Comparison of ENCODE assay signal across 8 cellular contexts in the genomic region with DNA sequence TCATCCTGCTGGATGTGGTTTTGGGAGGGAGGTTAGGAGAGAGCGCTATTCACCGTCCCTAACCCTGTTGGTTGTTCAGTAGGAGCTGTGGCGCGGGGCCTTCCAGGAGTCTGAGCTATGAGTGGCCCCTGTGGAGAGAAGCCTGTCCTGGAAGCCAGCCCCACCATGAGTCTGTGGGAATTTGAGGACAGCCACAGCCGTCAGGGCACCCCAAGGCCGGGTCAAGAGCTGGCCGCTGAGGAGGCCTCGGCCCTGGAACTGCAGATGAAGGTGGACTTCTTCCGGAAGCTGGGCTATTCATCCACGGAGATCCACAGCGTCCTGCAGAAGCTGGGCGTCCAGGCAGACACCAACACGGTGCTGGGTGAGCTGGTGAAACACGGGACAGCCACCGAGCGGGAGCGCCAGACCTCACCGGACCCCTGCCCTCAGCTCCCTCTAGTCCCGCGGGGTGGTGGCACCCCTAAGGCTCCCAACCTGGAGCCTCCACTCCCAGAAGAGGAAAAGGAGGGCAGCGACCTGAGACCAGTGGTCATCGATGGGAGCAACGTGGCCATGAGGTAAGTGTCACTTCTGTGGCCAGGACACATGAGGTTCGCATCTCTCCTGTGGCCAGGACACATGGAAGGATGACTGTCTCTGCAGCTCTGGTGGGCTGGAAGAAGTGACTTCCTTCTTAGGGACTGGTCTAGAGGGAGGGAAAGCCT. TPM values are rescaled to one million over a fixed set of nuclear protein-coding genes. Genes with fewer than 3 reads are reported as not detected.
A peak's percentile ranks its signal among the peaks of the same experiment; 100 is the strongest.
DNase-seq lines count a peak whose midpoint lies in the region; ATAC-seq and TF ChIP-seq lines count a peak whose summit lies in the region.

No MANE protein-coding gene starts in this region.

- TF ChIP-seq CTCF in GM12875 (IDR thresholded peaks at IDR 0.05; ENCODE audit: borderline replicate concordance, insufficient read depth, low read depth, low read length) (no peak), esophagus squamous epithelium (IDR thresholded peaks at IDR 0.05) (no peak), prostate gland (IDR thresholded peaks at IDR 0.05) (no peak), GM13977 (IDR thresholded peaks at IDR 0.05; ENCODE audit: extremely low read depth, insufficient read depth, missing control alignments) (no peak)

- ATAC-seq in GM21381 (IDR thresholded peaks at IDR 0.05; ENCODE audit: unreplicated experiment), result no peak

- H3K9me3 ChIP-seq in esophagus squamous epithelium (no peaks in the 10 kb centered on the region), prostate gland (no peaks in the 10 kb centered on the region)

- H3K27ac Mint-ChIP-seq in T-helper 1 cell treated with Interleukin-12 subunit alpha and Interleukin-12 subunit beta and Interleukin-4 antibody, amounts not matched to agents 30 μg/mL and 1 μg/mL, for 36 hours, result peak overlapping the region; percentile 97

- no peaks in the 10 kb centered on the region for H3K27me3 Mint-ChIP-seq in T-helper 1 cell treated with Interleukin-12 subunit alpha and Interleukin-12 subunit beta and Interleukin-4 antibody, amounts not matched to agents 30 μg/mL and 1 μg/mL, for 36 hours (ENCODE audit: low read depth)

- DNase-seq in esophagus squamous epithelium (lab: John Stamatoyannopoulos, UW) (no peak), prostate gland (ENCODE audit: low spot score) (no peak), NCI-H2081 treated with DMSO at 0.1 percent for 48 hours (lab: John Stamatoyannopoulos, UW) (no peak), GM13977 (ENCODE audit: low spot score) (no peak), HuH-7.5 (ENCODE audit: low spot score) (no peak)

- 57% methylated on average over 3 of the region's 24 CpGs; no CpG with 5 or more reads in 1 of the 2 donors for WGBS in esophagus squamous epithelium, 2 donors
- 77% methylated on average over 24 of the region's 24 CpGs for WGBS in prostate gland

- in situ Hi-C loops in GM13977 (cut with MboI; ENCODE audit: low pct_unique_long_range_greater_than_20kb, low sequenced_read_pairs, unreplicated experiment), result no loop called here

- peaks cover 70 to 93% (median 79%) of the 10 kb centered on the region in 3 donors for H3K4me1 ChIP-seq in esophagus squamous epithelium
- peaks cover 28% of the 10 kb centered on the region for H3K4me1 ChIP-seq in prostate gland (replicated peaks)

- peak overlapping the region; percentile 63 for H3K4me3 ChIP-seq in GM12875 (ENCODE audit: low read depth, low read length)
- H3K4me3 ChIP-seq in esophagus squamous epithelium, result peak overlapping the region; percentile 74 to 85 (median 82)
- peak overlapping the region; percentile 89 to 94 for H3K4me3 ChIP-seq in prostate gland

- TF ChIP-seq POLR2A in esophagus squamous epithelium (IDR thresholded peaks at IDR 0.05) (peak in 1 of 4 donors; percentile 27), prostate gland (IDR thresholded peaks at IDR 0.05) (no peak)

- H3K27me3 ChIP-seq in esophagus squamous epithelium (no peaks in the 10 kb centered on the region), prostate gland (replicated peaks; ENCODE audit: insufficient read depth) (no peaks in the 10 kb centered on the region)

- H3K4me3 Mint-ChIP-seq in T-helper 1 cell treated with Interleukin-12 subunit alpha and Interleukin-12 subunit beta and Interleukin-4 antibody, amounts not matched to agents 30 μg/mL and 1 μg/mL, for 36 hours, result peak overlapping the region; percentile 99

- peak overlapping the region; percentile 96 to 99 (median 97) for H3K27ac ChIP-seq in esophagus squamous epithelium
- peak overlapping the region; percentile 94 to 97 for H3K27ac ChIP-seq in prostate gland

- H3K9me3 Mint-ChIP-seq in T-helper 1 cell treated with Interleukin-12 subunit alpha and Interleukin-12 subunit beta and Interleukin-4 antibody, amounts not matched to agents 30 μg/mL and 1 μg/mL, for 36 hours, result no peaks in the 10 kb centered on the region

- H3K36me3 ChIP-seq in esophagus squamous epithelium (peaks cover 1 to 20% (median 6%) of the 10 kb centered on the region in 3 donors), prostate gland (peaks cover 12 to 17% of the 10 kb centered on the region in 2 donors)

- H3K36me3 Mint-ChIP-seq in T-helper 1 cell treated with Interleukin-12 subunit alpha and Interleukin-12 subunit beta and Interleukin-4 antibody, amounts not matched to agents 30 μg/mL and 1 μg/mL, for 36 hours (ENCODE audit: low read depth), result peaks cover 53% of the 10 kb centered on the region

- H3K4me1 Mint-ChIP-seq in T-helper 1 cell treated with Interleukin-12 subunit alpha and Interleukin-12 subunit beta and Interleukin-4 antibody, amounts not matched to agents 30 μg/mL and 1 μg/mL, for 36 hours (ENCODE audit: low read depth), result peaks cover 35% of the 10 kb centered on the region

- intact Hi-C loops in esophagus squamous epithelium (cut with DNase I) (no loop called here), prostate gland (cut with DNase I) (no loop called here)

RNA-seq across cellular contexts. Expression of gene ZC3H12A, which starts 1.2 kb away (rescaled TPM):
- total RNA-seq in esophagus squamous epithelium, result 100 to 1,000 TPM in 1 of 4 donors, 10 to 100 TPM in 3; 11.6 to 132 (median 49.0) TPM
- 10 to 100 TPM; 74.4 to 97.1 TPM for total RNA-seq in prostate gland

RNA-seq across cellular contexts. Expression of gene MEAF6, which starts 39.0 kb away (rescaled TPM):
- total RNA-seq in esophagus squamous epithelium, result 10 to 100 TPM; 45.5 to 67.9 (median 56.5) TPM
- 100 to 1,000 TPM; 175 to 252 TPM for total RNA-seq in prostate gland
